In the genomic region with DNA sequence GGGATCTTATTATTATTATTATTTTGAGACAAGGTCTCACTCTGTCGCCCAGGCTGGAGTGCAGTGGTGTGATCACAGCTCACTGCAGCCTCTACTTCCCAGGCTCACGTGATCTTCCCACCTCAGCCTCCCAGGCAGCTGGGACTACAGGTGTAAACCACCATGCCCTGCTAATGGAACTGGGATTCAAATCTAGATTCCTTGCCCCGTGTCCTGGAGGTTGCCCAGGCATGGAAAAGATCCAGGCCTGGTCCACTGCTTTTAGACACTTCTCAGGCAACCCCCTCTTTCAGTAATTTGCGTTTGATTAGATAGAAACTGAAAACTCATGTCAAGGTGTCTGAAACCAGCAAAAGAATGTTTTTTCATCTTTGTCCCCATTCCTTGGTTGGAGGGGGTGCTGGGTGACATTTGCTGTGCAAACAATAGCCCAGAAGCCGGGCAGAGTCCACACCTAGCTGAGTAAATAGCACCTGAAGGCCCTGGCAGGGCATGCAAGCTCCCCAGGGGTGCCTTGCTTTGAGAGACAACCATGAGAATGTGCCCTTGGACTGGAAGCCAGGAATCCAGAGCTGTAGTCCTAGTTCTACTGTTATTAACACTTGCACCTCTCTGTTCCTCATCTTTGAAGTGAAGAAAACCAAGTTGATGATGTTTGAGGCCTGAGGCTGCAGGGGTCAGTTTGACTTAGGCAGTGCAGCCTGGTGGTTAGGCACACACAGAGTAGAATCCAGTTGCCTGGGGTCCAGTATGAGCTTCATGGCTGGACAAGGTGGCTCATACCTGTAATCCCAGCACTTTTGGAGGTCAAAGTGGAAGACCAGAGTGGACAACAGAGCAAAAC, we compare ENCODE assay signal across 1 cellular context.
TF ChIP-seq lines count a peak whose summit lies in the region.

No MANE protein-coding gene starts in this region.

TF ChIP-seq in SK-N-SH, 30 proteins besides CTCF, POLR2A, EP300 and RAD21 (continued from another document):
- TF ChIP-seq USF1 (IDR thresholded peaks at IDR 0.05; ENCODE audit: borderline replicate concordance, low read depth) (no peak), RCOR1 (IDR thresholded peaks at IDR 0.05; ENCODE audit: low read length) (no peak), IRF3 (IDR thresholded peaks at IDR 0.05; ENCODE audit: low read depth, low read length) (no peak), YY1 (IDR thresholded peaks at IDR 0.05; ENCODE audit: low read depth) (no peak), EZH2phosphoT487 (IDR thresholded peaks at IDR 0.05; ENCODE audit: borderline replicate concordance, low read depth) (no peak)
